In genomic region chr2:183037660-183038340, GRCh38 we compare ENCODE assay signal across 1 cellular context.
TF ChIP-seq lines count a peak whose summit lies in the region.

No MANE protein-coding gene starts in this region.

TF ChIP-seq in K562, 482 proteins besides CTCF, POLR2A, EP300 and RAD21 (continued from another document and continues in another):
- TF ChIP-seq, protein P1, sequence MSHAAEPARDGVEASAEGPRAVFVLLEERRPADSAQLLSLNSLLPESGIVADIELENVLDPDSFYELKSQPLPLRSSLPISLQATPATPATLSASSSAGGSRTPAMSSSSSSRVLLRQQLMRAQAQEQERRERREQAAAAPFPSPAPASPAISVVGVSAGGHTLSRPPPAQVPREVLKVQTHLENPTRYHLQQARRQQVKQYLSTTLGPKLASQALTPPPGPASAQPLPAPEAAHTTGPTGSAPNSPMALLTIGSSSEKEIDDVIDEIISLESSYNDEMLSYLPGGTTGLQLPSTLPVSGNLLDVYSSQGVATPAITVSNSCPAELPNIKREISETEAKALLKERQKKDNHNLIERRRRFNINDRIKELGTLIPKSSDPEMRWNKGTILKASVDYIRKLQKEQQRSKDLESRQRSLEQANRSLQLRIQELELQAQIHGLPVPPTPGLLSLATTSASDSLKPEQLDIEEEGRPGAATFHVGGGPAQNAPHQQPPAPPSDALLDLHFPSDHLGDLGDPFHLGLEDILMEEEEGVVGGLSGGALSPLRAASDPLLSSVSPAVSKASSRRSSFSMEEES (CRISPR knock-in tag; IDR thresholded peaks at IDR 0.05): no peak
- TF ChIP-seq HNRNPK (IDR thresholded peaks at IDR 0.05; ENCODE audit: low read depth, low read length, poor library complexity, severe bottlenecking) (peak; percentile 67), E2F6 (IDR thresholded peaks at IDR 0.05; ENCODE audit: borderline replicate concordance in 1 of 2, extremely low read depth in 1 of 2, insufficient read depth in 1 of 2, insufficient read length in 1 of 2, low read depth in 1 of 2, low read length in 1 of 2, poor library complexity in 1 of 2, severe bottlenecking in 1 of 2) (no peak), RFX5 (IDR thresholded peaks at IDR 0.05; ENCODE audit: low read depth, low read length) (no peak), ZFX (CRISPR knock-in tag; IDR thresholded peaks at IDR 0.05) (peak; percentile 97), SIN3A (IDR thresholded peaks at IDR 0.05; ENCODE audit: borderline replicate concordance in 2 of 2, control insufficient read depth in 1 of 2, low read depth in 2 of 2, low read length in 2 of 2) (0 out of 4 replicates have a peak, but pooled peaks of 1 of the 2 experiments have one; percentile 15), FOXK1 (CRISPR knock-in tag; IDR thresholded peaks at IDR 0.05; ENCODE audit: borderline replicate concordance) (no peak), HMGN3 (IDR thresholded peaks at IDR 0.05; ENCODE audit: borderline replicate concordance, extremely low read depth, insufficient read length, low read depth, low read length) (peak; percentile 70), TGIF2 (CRISPR knock-in tag; IDR thresholded peaks at IDR 0.05) (peak; percentile 79), KDM1A (IDR thresholded peaks at IDR 0.05) (peak in 1 of 2 experiments; percentile 16; a peak in 1 of 4 replicates), PATZ1 (CRISPR knock-in tag; IDR thresholded peaks at IDR 0.05; ENCODE audit: borderline replicate concordance) (no peak), FIP1L1 (IDR thresholded peaks at IDR 0.05; ENCODE audit: low read depth, low read length, poor library complexity, severe bottlenecking) (peak; percentile 22), UBTF (IDR thresholded peaks at IDR 0.05; ENCODE audit: borderline replicate concordance in 1 of 2, low read depth in 2 of 2, low read length in 2 of 2) (peak in 1 of 2 experiments; percentile 91; a peak in 3 of 4 replicates), ZNF584 (CRISPR knock-in tag; IDR thresholded peaks at IDR 0.05; ENCODE audit: low read depth) (0 out of 2 replicates have a peak, but pooled peaks have one; percentile 8), SRF (CRISPR knock-in tag; IDR thresholded peaks at IDR 0.05) (no peak), E2F4 (CRISPR knock-in tag; IDR thresholded peaks at IDR 0.05; ENCODE audit: low read depth) (0 out of 2 replicates have a peak, but pooled peaks have one; percentile 19), ZNF75A (CRISPR knock-in tag; IDR thresholded peaks at IDR 0.05) (no peak), ELF1 (tag; IDR thresholded peaks at IDR 0.05) (0 out of 2 replicates have a peak, but pooled peaks have one; percentile 50), CBX3 (IDR thresholded peaks at IDR 0.05; ENCODE audit: borderline replicate concordance in 1 of 2, low read length in 2 of 2) (no peak), MED1 (CRISPR knock-in tag; IDR thresholded peaks at IDR 0.05; ENCODE audit: borderline replicate concordance) (no peak), ETV6 (IDR thresholded peaks at IDR 0.05; ENCODE audit: borderline replicate concordance in 1 of 2, low read depth in 2 of 2, low read length in 1 of 2) (no peak), ETV6 (CRISPR knock-in tag; IDR thresholded peaks at IDR 0.05; ENCODE audit: borderline replicate concordance) (0 out of 2 replicates have a peak, but pooled peaks have one; percentile 60), HEY1 (CRISPR knock-in tag; IDR thresholded peaks at IDR 0.05; ENCODE audit: borderline replicate concordance) (no peak), MEF2A (IDR thresholded peaks at IDR 0.05; ENCODE audit: control insufficient read depth, low read depth, low read length) (no peak), ZBTB1 (CRISPR knock-in tag; IDR thresholded peaks at IDR 0.05; ENCODE audit: borderline replicate concordance, low read depth) (no peak), CHCHD3 (CRISPR knock-in tag; IDR thresholded peaks at IDR 0.05) (no peak), NFRKB (IDR thresholded peaks at IDR 0.05; ENCODE audit: low read depth) (no peak), NR3C1 (CRISPR knock-in tag; IDR thresholded peaks at IDR 0.05) (peak; percentile 94), SIN3B (IDR thresholded peaks at IDR 0.05; ENCODE audit: low read depth) (no peak), MAZ (CRISPR knock-in tag; conservative IDR thresholded peaks at IDR 0.05 in 1 of 2, IDR thresholded peaks at IDR 0.05 in 1 of 2) (no peak; a peak in 3 of 4 replicates), ZBTB7A (IDR thresholded peaks at IDR 0.05; ENCODE audit: borderline replicate concordance, control insufficient read depth, low read depth, low read length) (peak; percentile 89)
- TF ChIP-seq, protein P2, sequence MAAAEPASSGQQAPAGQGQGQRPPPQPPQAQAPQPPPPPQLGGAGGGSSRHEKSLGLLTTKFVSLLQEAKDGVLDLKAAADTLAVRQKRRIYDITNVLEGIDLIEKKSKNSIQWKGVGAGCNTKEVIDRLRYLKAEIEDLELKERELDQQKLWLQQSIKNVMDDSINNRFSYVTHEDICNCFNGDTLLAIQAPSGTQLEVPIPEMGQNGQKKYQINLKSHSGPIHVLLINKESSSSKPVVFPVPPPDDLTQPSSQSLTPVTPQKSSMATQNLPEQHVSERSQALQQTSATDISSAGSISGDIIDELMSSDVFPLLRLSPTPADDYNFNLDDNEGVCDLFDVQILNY (CRISPR knock-in tag; IDR thresholded peaks at IDR 0.05): no peak
- TF ChIP-seq, protein P3, sequence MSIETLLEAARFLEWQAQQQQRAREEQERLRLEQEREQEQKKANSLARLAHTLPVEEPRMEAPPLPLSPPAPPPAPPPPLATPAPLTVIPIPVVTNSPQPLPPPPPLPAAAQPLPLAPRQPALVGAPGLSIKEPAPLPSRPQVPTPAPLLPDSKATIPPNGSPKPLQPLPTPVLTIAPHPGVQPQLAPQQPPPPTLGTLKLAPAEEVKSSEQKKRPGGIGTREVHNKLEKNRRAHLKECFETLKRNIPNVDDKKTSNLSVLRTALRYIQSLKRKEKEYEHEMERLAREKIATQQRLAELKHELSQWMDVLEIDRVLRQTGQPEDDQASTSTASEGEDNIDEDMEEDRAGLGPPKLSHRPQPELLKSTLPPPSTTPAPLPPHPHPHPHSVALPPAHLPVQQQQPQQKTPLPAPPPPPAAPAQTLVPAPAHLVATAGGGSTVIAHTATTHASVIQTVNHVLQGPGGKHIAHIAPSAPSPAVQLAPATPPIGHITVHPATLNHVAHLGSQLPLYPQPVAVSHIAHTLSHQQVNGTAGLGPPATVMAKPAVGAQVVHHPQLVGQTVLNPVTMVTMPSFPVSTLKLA (conservative IDR thresholded peaks at IDR 0.05): no peak
- TF ChIP-seq, protein P4, sequence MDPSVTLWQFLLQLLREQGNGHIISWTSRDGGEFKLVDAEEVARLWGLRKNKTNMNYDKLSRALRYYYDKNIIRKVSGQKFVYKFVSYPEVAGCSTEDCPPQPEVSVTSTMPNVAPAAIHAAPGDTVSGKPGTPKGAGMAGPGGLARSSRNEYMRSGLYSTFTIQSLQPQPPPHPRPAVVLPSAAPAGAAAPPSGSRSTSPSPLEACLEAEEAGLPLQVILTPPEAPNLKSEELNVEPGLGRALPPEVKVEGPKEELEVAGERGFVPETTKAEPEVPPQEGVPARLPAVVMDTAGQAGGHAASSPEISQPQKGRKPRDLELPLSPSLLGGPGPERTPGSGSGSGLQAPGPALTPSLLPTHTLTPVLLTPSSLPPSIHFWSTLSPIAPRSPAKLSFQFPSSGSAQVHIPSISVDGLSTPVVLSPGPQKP (CRISPR knock-in tag; IDR thresholded peaks at IDR 0.05): no peak
- TF ChIP-seq, protein P5, sequence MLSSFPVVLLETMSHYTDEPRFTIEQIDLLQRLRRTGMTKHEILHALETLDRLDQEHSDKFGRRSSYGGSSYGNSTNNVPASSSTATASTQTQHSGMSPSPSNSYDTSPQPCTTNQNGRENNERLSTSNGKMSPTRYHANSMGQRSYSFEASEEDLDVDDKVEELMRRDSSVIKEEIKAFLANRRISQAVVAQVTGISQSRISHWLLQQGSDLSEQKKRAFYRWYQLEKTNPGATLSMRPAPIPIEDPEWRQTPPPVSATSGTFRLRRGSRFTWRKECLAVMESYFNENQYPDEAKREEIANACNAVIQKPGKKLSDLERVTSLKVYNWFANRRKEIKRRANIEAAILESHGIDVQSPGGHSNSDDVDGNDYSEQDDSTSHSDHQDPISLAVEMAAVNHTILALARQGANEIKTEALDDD (IDR thresholded peaks at IDR 0.05): no peak
- TF ChIP-seq, protein P6, sequence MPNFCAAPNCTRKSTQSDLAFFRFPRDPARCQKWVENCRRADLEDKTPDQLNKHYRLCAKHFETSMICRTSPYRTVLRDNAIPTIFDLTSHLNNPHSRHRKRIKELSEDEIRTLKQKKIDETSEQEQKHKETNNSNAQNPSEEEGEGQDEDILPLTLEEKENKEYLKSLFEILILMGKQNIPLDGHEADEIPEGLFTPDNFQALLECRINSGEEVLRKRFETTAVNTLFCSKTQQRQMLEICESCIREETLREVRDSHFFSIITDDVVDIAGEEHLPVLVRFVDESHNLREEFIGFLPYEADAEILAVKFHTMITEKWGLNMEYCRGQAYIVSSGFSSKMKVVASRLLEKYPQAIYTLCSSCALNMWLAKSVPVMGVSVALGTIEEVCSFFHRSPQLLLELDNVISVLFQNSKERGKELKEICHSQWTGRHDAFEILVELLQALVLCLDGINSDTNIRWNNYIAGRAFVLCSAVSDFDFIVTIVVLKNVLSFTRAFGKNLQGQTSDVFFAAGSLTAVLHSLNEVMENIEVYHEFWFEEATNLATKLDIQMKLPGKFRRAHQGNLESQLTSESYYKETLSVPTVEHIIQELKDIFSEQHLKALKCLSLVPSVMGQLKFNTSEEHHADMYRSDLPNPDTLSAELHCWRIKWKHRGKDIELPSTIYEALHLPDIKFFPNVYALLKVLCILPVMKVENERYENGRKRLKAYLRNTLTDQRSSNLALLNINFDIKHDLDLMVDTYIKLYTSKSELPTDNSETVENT (CRISPR knock-in tag; IDR thresholded peaks at IDR 0.05): peak; percentile 46; the same call in 1 of the 2 replicates
- TF ChIP-seq, protein P7, sequence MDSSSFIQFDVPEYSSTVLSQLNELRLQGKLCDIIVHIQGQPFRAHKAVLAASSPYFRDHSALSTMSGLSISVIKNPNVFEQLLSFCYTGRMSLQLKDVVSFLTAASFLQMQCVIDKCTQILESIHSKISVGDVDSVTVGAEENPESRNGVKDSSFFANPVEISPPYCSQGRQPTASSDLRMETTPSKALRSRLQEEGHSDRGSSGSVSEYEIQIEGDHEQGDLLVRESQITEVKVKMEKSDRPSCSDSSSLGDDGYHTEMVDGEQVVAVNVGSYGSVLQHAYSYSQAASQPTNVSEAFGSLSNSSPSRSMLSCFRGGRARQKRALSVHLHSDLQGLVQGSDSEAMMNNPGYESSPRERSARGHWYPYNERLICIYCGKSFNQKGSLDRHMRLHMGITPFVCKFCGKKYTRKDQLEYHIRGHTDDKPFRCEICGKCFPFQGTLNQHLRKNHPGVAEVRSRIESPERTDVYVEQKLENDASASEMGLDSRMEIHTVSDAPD (CRISPR knock-in tag; IDR thresholded peaks at IDR 0.05): no peak
- TF ChIP-seq, protein P8, sequence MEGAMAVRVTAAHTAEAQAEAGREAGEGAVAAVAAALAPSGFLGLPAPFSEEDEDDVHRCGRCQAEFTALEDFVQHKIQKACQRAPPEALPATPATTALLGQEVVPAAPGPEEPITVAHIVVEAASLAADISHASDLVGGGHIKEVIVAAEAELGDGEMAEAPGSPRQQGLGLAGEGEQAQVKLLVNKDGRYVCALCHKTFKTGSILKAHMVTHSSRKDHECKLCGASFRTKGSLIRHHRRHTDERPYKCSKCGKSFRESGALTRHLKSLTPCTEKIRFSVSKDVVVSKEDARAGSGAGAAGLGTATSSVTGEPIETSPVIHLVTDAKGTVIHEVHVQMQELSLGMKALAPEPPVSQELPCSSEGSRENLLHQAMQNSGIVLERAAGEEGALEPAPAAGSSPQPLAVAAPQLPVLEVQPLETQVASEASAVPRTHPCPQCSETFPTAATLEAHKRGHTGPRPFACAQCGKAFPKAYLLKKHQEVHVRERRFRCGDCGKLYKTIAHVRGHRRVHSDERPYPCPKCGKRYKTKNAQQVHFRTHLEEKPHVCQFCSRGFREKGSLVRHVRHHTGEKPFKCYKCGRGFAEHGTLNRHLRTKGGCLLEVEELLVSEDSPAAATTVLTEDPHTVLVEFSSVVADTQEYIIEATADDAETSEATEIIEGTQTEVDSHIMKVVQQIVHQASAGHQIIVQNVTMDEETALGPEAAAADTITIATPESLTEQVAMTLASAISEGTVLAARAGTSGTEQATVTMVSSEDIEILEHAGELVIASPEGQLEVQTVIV (CRISPR knock-in tag; IDR thresholded peaks at IDR 0.05; ENCODE audit: borderline replicate concordance): no peak
